Comparison of ENCODE assay signal across 1 cellular context in genomic region chr1:6241107-6241886, GRCh38.
TF ChIP-seq lines count a peak whose summit lies in the region.

No MANE protein-coding gene starts in this region.

TF ChIP-seq in GM23338, 12 proteins besides CTCF, POLR2A, EP300 and RAD21 (continued from another document):
- TF ChIP-seq, protein P1, sequence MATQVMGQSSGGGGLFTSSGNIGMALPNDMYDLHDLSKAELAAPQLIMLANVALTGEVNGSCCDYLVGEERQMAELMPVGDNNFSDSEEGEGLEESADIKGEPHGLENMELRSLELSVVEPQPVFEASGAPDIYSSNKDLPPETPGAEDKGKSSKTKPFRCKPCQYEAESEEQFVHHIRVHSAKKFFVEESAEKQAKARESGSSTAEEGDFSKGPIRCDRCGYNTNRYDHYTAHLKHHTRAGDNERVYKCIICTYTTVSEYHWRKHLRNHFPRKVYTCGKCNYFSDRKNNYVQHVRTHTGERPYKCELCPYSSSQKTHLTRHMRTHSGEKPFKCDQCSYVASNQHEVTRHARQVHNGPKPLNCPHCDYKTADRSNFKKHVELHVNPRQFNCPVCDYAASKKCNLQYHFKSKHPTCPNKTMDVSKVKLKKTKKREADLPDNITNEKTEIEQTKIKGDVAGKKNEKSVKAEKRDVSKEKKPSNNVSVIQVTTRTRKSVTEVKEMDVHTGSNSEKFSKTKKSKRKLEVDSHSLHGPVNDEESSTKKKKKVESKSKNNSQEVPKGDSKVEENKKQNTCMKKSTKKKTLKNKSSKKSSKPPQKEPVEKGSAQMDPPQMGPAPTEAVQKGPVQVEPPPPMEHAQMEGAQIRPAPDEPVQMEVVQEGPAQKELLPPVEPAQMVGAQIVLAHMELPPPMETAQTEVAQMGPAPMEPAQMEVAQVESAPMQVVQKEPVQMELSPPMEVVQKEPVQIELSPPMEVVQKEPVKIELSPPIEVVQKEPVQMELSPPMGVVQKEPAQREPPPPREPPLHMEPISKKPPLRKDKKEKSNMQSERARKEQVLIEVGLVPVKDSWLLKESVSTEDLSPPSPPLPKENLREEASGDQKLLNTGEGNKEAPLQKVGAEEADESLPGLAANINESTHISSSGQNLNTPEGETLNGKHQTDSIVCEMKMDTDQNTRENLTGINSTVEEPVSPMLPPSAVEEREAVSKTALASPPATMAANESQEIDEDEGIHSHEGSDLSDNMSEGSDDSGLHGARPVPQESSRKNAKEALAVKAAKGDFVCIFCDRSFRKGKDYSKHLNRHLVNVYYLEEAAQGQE (IDR thresholded peaks at IDR 0.05; ENCODE audit: unreplicated experiment) = no peak
- TF ChIP-seq EZH2 (IDR thresholded peaks at IDR 0.05; ENCODE audit: low read depth, unreplicated experiment) = no peak
- TF ChIP-seq, protein P2, sequence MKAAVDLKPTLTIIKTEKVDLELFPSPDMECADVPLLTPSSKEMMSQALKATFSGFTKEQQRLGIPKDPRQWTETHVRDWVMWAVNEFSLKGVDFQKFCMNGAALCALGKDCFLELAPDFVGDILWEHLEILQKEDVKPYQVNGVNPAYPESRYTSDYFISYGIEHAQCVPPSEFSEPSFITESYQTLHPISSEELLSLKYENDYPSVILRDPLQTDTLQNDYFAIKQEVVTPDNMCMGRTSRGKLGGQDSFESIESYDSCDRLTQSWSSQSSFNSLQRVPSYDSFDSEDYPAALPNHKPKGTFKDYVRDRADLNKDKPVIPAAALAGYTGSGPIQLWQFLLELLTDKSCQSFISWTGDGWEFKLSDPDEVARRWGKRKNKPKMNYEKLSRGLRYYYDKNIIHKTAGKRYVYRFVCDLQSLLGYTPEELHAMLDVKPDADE (IDR thresholded peaks at IDR 0.05) = no peak
- TF ChIP-seq, protein P3, sequence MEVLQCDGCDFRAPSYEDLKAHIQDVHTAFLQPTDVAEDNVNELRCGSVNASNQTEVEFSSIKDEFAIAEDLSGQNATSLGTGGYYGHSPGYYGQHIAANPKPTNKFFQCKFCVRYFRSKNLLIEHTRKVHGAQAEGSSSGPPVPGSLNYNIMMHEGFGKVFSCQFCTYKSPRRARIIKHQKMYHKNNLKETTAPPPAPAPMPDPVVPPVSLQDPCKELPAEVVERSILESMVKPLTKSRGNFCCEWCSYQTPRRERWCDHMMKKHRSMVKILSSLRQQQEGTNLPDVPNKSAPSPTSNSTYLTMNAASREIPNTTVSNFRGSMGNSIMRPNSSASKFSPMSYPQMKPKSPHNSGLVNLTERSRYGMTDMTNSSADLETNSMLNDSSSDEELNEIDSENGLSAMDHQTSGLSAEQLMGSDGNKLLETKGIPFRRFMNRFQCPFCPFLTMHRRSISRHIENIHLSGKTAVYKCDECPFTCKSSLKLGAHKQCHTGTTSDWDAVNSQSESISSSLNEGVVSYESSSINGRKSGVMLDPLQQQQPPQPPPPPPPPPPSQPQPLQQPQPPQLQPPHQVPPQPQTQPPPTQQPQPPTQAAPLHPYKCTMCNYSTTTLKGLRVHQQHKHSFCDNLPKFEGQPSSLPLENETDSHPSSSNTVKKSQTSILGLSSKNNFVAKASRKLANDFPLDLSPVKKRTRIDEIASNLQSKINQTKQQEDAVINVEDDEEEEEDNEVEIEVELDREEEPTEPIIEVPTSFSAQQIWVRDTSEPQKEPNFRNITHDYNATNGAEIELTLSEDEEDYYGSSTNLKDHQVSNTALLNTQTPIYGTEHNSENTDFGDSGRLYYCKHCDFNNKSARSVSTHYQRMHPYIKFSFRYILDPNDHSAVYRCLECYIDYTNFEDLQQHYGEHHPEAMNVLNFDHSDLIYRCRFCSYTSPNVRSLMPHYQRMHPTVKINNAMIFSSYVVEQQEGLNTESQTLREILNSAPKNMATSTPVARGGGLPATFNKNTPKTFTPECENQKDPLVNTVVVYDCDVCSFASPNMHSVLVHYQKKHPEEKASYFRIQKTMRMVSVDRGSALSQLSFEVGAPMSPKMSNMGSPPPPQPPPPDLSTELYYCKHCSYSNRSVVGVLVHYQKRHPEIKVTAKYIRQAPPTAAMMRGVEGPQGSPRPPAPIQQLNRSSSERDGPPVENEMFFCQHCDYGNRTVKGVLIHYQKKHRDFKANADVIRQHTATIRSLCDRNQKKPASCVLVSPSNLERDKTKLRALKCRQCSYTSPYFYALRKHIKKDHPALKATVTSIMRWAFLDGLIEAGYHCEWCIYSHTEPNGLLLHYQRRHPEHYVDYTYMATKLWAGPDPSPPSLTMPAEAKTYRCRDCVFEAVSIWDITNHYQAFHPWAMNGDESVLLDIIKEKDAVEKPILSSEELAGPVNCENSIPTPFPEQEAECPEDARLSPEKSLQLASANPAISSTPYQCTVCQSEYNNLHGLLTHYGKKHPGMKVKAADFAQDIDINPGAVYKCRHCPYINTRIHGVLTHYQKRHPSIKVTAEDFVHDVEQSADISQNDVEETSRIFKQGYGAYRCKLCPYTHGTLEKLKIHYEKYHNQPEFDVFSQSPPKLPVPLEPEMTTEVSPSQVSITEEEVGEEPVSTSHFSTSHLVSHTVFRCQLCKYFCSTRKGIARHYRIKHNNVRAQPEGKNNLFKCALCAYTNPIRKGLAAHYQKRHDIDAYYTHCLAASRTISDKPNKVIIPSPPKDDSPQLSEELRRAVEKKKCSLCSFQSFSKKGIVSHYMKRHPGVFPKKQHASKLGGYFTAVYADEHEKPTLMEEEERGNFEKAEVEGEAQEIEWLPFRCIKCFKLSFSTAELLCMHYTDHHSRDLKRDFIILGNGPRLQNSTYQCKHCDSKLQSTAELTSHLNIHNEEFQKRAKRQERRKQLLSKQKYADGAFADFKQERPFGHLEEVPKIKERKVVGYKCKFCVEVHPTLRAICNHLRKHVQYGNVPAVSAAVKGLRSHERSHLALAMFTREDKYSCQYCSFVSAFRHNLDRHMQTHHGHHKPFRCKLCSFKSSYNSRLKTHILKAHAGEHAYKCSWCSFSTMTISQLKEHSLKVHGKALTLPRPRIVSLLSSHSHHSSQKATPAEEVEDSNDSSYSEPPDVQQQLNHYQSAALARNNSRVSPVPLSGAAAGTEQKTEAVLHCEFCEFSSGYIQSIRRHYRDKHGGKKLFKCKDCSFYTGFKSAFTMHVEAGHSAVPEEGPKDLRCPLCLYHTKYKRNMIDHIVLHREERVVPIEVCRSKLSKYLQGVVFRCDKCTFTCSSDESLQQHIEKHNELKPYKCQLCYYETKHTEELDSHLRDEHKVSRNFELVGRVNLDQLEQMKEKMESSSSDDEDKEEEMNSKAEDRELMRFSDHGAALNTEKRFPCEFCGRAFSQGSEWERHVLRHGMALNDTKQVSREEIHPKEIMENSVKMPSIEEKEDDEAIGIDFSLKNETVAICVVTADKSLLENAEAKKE (CRISPR knock-in tag; IDR thresholded peaks at IDR 0.05) = no peak
TF ChIP-seq in GM23338: peak in this region for 0.
